ENCODE assay signal across 21 cellular contexts in genomic region chr12:131223171-131223761, GRCh38.
DNase-seq lines count a peak whose midpoint lies in the region; TF ChIP-seq lines count a peak whose summit lies in the region.
"Had no signal": no experiment of that assay in that cellular context is flagged by ENCODE, and none has a peak within 500 bp of the region (broad histone marks: within the 10 kb centered on the region; RNA-seq: fewer than 3 reads in every experiment).

No MANE protein-coding gene starts in this region.

- H3K79me2 ChIP-seq in Loucy (ENCODE audit: insufficient read depth, low read length) = peaks cover 52% of the 10 kb centered on the region; the same call in 1 of the 2 replicates

- H3K9ac ChIP-seq in Loucy (ENCODE audit: low read depth, low read length, poor library complexity, severe bottlenecking) = peak overlapping the region; percentile 89
- H3K9ac ChIP-seq in mesenchymal stem cell (ENCODE audit: low read length) = no peak overlapping the region

- no peak overlapping the region for H2BK15ac ChIP-seq in mesenchymal stem cell (ENCODE audit: low read depth, poor library complexity, severe bottlenecking)

- no peaks in the 10 kb centered on the region for H3K9me3 Mint-ChIP-seq in activated T-cell treated with anti-CD3 and anti-CD28 coated beads, Interleukin-2, amount 50 U/mL, for 24 hours
- H3K9me3 Mint-ChIP-seq in endothelial cell (ENCODE audit: unreplicated experiment) = no peaks in the 10 kb centered on the region
- H3K9me3 Mint-ChIP-seq: CD8-positive, alpha-beta memory T cell had no signal

- H3K4me1 ChIP-seq in Loucy (ENCODE audit: insufficient read depth, low read length, poor library complexity, severe bottlenecking) (peaks cover 69% of the 10 kb centered on the region), mesenchymal stem cell (ENCODE audit: control insufficient read depth, insufficient read depth, low read depth, low read length) (no peaks in the 10 kb centered on the region)

- peaks cover 34% of the 10 kb centered on the region for H3K27me3 Mint-ChIP-seq in activated T-cell treated with anti-CD3 and anti-CD28 coated beads, Interleukin-2, amount 50 U/mL, for 24 hours
- peaks cover 6% of the 10 kb centered on the region for H3K27me3 Mint-ChIP-seq in endothelial cell (ENCODE audit: unreplicated experiment)

- peaks cover 9% of the 10 kb centered on the region for H3K4me1 Mint-ChIP-seq in activated T-cell treated with anti-CD3 and anti-CD28 coated beads, Interleukin-2, amount 50 U/mL, for 24 hours (ENCODE audit: low read depth)
- H3K4me1 Mint-ChIP-seq in endothelial cell (ENCODE audit: unreplicated experiment) = peaks cover 20% of the 10 kb centered on the region

- peak overlapping the region; percentile 90 for H3K4me2 ChIP-seq in Loucy (ENCODE audit: low read depth, low read length, poor library complexity, severe bottlenecking)
- no peak overlapping the region for H3K4me2 ChIP-seq in mesenchymal stem cell (ENCODE audit: low read length, poor library complexity, severe bottlenecking)
- H3K4me2 ChIP-seq: PC-9 had no signal

- 92% methylated on average over 31 of the region's 31 CpGs for WGBS in mesenchymal stem cell

- H3K4me3 ChIP-seq in Loucy (ENCODE audit: low read length, poor library complexity, severe bottlenecking) (peak overlapping the region; percentile 77), mesenchymal stem cell (ENCODE audit: insufficient read depth in 1 of 2, low read depth in 1 of 2, low read length in 2 of 2) (no peak overlapping the region)
- H3K4me3 ChIP-seq: PC-9 had no signal

- H3K79me1 ChIP-seq in mesenchymal stem cell (replicated peaks; ENCODE audit: low read length, poor library complexity, severe bottlenecking) = no peaks in the 10 kb centered on the region

- no peak overlapping the region for H3K27ac Mint-ChIP-seq in activated T-cell treated with anti-CD3 and anti-CD28 coated beads, Interleukin-2, amount 50 U/mL, for 24 hours
- H3K27ac Mint-ChIP-seq in endothelial cell (ENCODE audit: unreplicated experiment) = peak overlapping the region; percentile 57

- no peaks in the 10 kb centered on the region for H3K9me2 ChIP-seq in Loucy (replicated peaks; ENCODE audit: low read depth, low read length)

- H2BK12ac ChIP-seq in mesenchymal stem cell (ENCODE audit: low read length in 2 of 2) = no peak overlapping the region

- peaks cover 16% of the 10 kb centered on the region for H3F3A ChIP-seq in Loucy (ENCODE audit: low read depth)

- H3K9me3 ChIP-seq in Loucy (ENCODE audit: insufficient read depth, low read depth, low read length) = no peaks in the 10 kb centered on the region
- H3K9me3 ChIP-seq in mesenchymal stem cell (ENCODE audit: control insufficient read depth, low read length) = no peaks in the 10 kb centered on the region

- H3K14ac ChIP-seq in mesenchymal stem cell (ENCODE audit: low read length in 2 of 2) = no peak overlapping the region

- H3K36me3 Mint-ChIP-seq in activated T-cell treated with anti-CD3 and anti-CD28 coated beads, Interleukin-2, amount 50 U/mL, for 24 hours (ENCODE audit: low read depth) = no peaks in the 10 kb centered on the region
- H3K36me3 Mint-ChIP-seq in endothelial cell (ENCODE audit: low read depth, unreplicated experiment) = peaks cover 3% of the 10 kb centered on the region
- H3K36me3 Mint-ChIP-seq: CD8-positive, alpha-beta memory T cell had no signal

- H3K4me3 Mint-ChIP-seq in activated T-cell treated with anti-CD3 and anti-CD28 coated beads, Interleukin-2, amount 50 U/mL, for 24 hours = no peak overlapping the region
- H3K4me3 Mint-ChIP-seq in endothelial cell (ENCODE audit: unreplicated experiment) = no peak overlapping the region

- no peak overlapping the region for H4K91ac ChIP-seq in mesenchymal stem cell (ENCODE audit: low read length)

- H3K36me3 ChIP-seq in Loucy (ENCODE audit: insufficient read depth, low read length) (no peaks in the 10 kb centered on the region), mesenchymal stem cell (ENCODE audit: control insufficient read depth in 1 of 2, insufficient read depth in 2 of 2, low read depth in 1 of 2, low read length in 2 of 2) (no peaks in the 10 kb centered on the region)

- no peak overlapping the region for H3K4ac ChIP-seq in mesenchymal stem cell (ENCODE audit: low read depth in 1 of 2, low read length in 2 of 2)

- no peak overlapping the region for H3K27ac ChIP-seq in mesenchymal stem cell (ENCODE audit: low read length, poor library complexity, severe bottlenecking)
- H3K27ac ChIP-seq: 22Rv1, C4-2B, PC-9 had no signal

- no peak overlapping the region for H3K23ac ChIP-seq in mesenchymal stem cell (ENCODE audit: low read length in 2 of 2)

- no peak overlapping the region for H4K8ac ChIP-seq in mesenchymal stem cell (ENCODE audit: low read length)

- H2BK120ac ChIP-seq in mesenchymal stem cell (ENCODE audit: low read depth, low read length) = no peak overlapping the region

- no peak overlapping the region for H2BK5ac ChIP-seq in mesenchymal stem cell (ENCODE audit: low read depth, low read length, poor library complexity, severe bottlenecking)

- no peaks in the 10 kb centered on the region for H3K27me3 ChIP-seq in Loucy (ENCODE audit: insufficient read depth, low read length, poor library complexity, severe bottlenecking)
- H3K27me3 ChIP-seq in mesenchymal stem cell (ENCODE audit: control insufficient read depth in 1 of 2, insufficient read depth in 1 of 2, low read length in 2 of 2) = peaks cover 0 to 14% of the 10 kb centered on the region in 2 experiments

- H2AK5ac ChIP-seq in mesenchymal stem cell (ENCODE audit: low read length, severe bottlenecking) = no peak overlapping the region

- TF ChIP-seq CTCF in Loucy (conservative IDR thresholded peaks at IDR 0.05; ENCODE audit: low read length) (no peak), endothelial cell (IDR thresholded peaks at IDR 0.05; ENCODE audit: unreplicated experiment) (no peak)

- no peak overlapping the region for H2AFZ ChIP-seq in Loucy (ENCODE audit: low read length)
- H2AFZ ChIP-seq in mesenchymal stem cell (ENCODE audit: low read depth, low read length) = no peak overlapping the region
- H2AFZ ChIP-seq: PC-9 had no signal

- no peaks in the 10 kb centered on the region for H4K20me1 ChIP-seq in Loucy (ENCODE audit: insufficient read depth, low read length, poor library complexity, severe bottlenecking)

- no peak overlapping the region for H3K18ac ChIP-seq in mesenchymal stem cell (ENCODE audit: low read depth in 1 of 2, low read length in 2 of 2)

- DNase-seq in activated T-cell treated with anti-CD3 and anti-CD28 coated beads, Interleukin-2, amount 50 U/mL, for 24 hours = peak; percentile 21
- DNase-seq in activated T-cell treated with anti-CD3 and anti-CD28 coated beads, Interleukin-2, amount 50 U/mL, for 1 hour = no peak
- no peak for DNase-seq in endothelial cell (ENCODE audit: low spot score)
- peak; percentile 71 for DNase-seq in posterior vena cava (ENCODE audit: low spot score)
- no peak for DNase-seq in cortex of kidney (lab: John Stamatoyannopoulos, UW)
- DNase-seq in NAMALWA (ENCODE audit: low spot score) = no peak
- DNase-seq in mesenchymal stem cell = no peak
- DNase-seq: ACHN; Calu3; CD8-positive, alpha-beta memory T cell; DMS153; NCI-H1092 treated with DMSO at 0.1 percent for 48 hours; NCI-H1436 treated with DMSO at 0.1 percent for 48 hours; NCI-H1930; NCI-H2227 treated with DMSO at 0.1 percent for 48 hours; NCI-H510A; PC-9; SHP77 treated with DMSO at 0.1 percent for 48 hours had no signal

- intact Hi-C loops in posterior vena cava (cut with DNase I) = no loop called here

Comparison
In these comparisons a context has a peak if more than half of its experiments do, and no peak if none do; other contexts are left out.
1. DNase-seq: peak in activated T-cell treated with anti-CD3 and anti-CD28 coated beads, Interleukin-2, amount 50 U/mL, for 24 hours (single experiment) and posterior vena cava (single experiment); none in activated T-cell treated with anti-CD3 and anti-CD28 coated beads, Interleukin-2, amount 50 U/mL, for 1 hour (single experiment), endothelial cell (single experiment), cortex of kidney (single experiment), NAMALWA (single experiment) and mesenchymal stem cell (single experiment).